In genomic region chr19:47273313-47274070, GRCh38 we compare ENCODE assay signal across 8 cellular contexts. TPM values are rescaled to one million over a fixed set of nuclear protein-coding genes. Genes with fewer than 3 reads are reported as not detected.
A peak's percentile ranks its signal among the peaks of the same experiment; 100 is the strongest.
DNase-seq lines count a peak whose midpoint lies in the region; ATAC-seq and TF ChIP-seq lines count a peak whose summit lies in the region.

No MANE protein-coding gene starts in this region.

- TF ChIP-seq CTCF in GM06990 (IDR thresholded peaks at IDR 0.05; ENCODE audit: insufficient read depth, low read length, poor library complexity, severe bottlenecking), result no peak
- no peak for TF ChIP-seq CTCF in HFF-Myc (IDR thresholded peaks at IDR 0.05; ENCODE audit: low read depth, low read length, missing control alignments)
- TF ChIP-seq CTCF in SU-DHL-6 (IDR thresholded peaks at IDR 0.05; ENCODE audit: insufficient read depth, low read length, poor library complexity, severe bottlenecking), result no peak
- TF ChIP-seq CTCF in transverse colon (IDR thresholded peaks at IDR 0.05), result no peak

- H3K4me3 Mint-ChIP-seq in activated naive CD8-positive, alpha-beta T cell treated with anti-CD3 and anti-CD28 coated beads, Interleukin-2, amount 50 U/mL, for 24 hours, result peak overlapping the region; percentile 83

- H3K27me3 ChIP-seq in GM06990 (replicated peaks; ENCODE audit: control insufficient read depth, insufficient read depth, low read length) (no peaks in the 10 kb centered on the region), SU-DHL-6 (ENCODE audit: low read length) (no peaks in the 10 kb centered on the region), transverse colon (no peaks in the 10 kb centered on the region)

- no peaks in the 10 kb centered on the region for H3K79me2 ChIP-seq in SU-DHL-6 (ENCODE audit: insufficient read depth, low read length)

- H3K4me1 Mint-ChIP-seq in activated naive CD8-positive, alpha-beta T cell treated with anti-CD3 and anti-CD28 coated beads, Interleukin-2, amount 50 U/mL, for 24 hours, result peaks cover 19% of the 10 kb centered on the region

- H3K27ac ChIP-seq in SU-DHL-6 (ENCODE audit: low read depth, low read length) (peak overlapping the region; percentile 89), transverse colon (peak overlapping the region; percentile 96 to 100 (median 99))

- H3K36me3 ChIP-seq in GM06990 (ENCODE audit: control insufficient read depth, insufficient read depth, low read length) (peaks cover 8% of the 10 kb centered on the region), SU-DHL-6 (ENCODE audit: low read length) (no peaks in the 10 kb centered on the region), transverse colon (peaks cover 0 to 18% (median 6%) of the 10 kb centered on the region in 4 donors)

- no peaks in the 10 kb centered on the region for H3K9me2 ChIP-seq in SU-DHL-6 (replicated peaks; ENCODE audit: insufficient read depth, low read length)

- no peaks in the 10 kb centered on the region for H3K9me3 Mint-ChIP-seq in activated naive CD8-positive, alpha-beta T cell treated with anti-CD3 and anti-CD28 coated beads, Interleukin-2, amount 50 U/mL, for 24 hours

- WGBS in transverse colon (ENCODE audit: low coverage in 1 of 2), 2 donors, result 0% methylated on average over 54 of the region's 54 CpGs; no CpG with 5 or more reads in 1 of the 2 donors

- TF ChIP-seq POLR2A in transverse colon (IDR thresholded peaks at IDR 0.05), result peak; percentile 97

- peak overlapping the region; percentile 87 for H3K4me3 ChIP-seq in GM06990 (replicated peaks; ENCODE audit: low read depth, low read length)
- peak overlapping the region; percentile 45 for H3K4me3 ChIP-seq in HFF-Myc (replicated peaks; ENCODE audit: low read depth, low read length)
- H3K4me3 ChIP-seq in SU-DHL-6 (ENCODE audit: insufficient read depth, low read length, poor library complexity, severe bottlenecking), result peak overlapping the region; percentile 74
- H3K4me3 ChIP-seq in transverse colon, result peak overlapping the region; percentile 70 to 93 (median 76)

- peak; percentile 5 for TF ChIP-seq EP300 in transverse colon (IDR thresholded peaks at IDR 0.05; ENCODE audit: low read depth)

- peak overlapping the region; percentile 86 for H3K4me2 ChIP-seq in SU-DHL-6 (ENCODE audit: low read depth, low read length, poor library complexity, severe bottlenecking)

- ATAC-seq in activated naive CD8-positive, alpha-beta T cell treated with anti-CD3 and anti-CD28 coated beads, Interleukin-2, amount 50 U/mL, for 24 hours, result peak; percentile 83

- peak overlapping the region; percentile 87 for H3K9ac ChIP-seq in SU-DHL-6 (ENCODE audit: low read length)

- 0 out of 2 replicates have a peak, but pooled peaks cover 6% of the 10 kb centered on the region for H3F3A ChIP-seq in SU-DHL-6 (ENCODE audit: insufficient read depth)

- peak overlapping the region; percentile 90 for H3K27ac Mint-ChIP-seq in activated naive CD8-positive, alpha-beta T cell treated with anti-CD3 and anti-CD28 coated beads, Interleukin-2, amount 50 U/mL, for 24 hours

- no peaks in the 10 kb centered on the region for H4K20me1 ChIP-seq in SU-DHL-6 (ENCODE audit: low read depth, low read length)

- no peaks in the 10 kb centered on the region for H3K27me3 Mint-ChIP-seq in activated naive CD8-positive, alpha-beta T cell treated with anti-CD3 and anti-CD28 coated beads, Interleukin-2, amount 50 U/mL, for 24 hours

- H2AFZ ChIP-seq in SU-DHL-6 (ENCODE audit: low read depth, low read length, severe bottlenecking), result peak overlapping the region; percentile 29

- intact Hi-C loops in cardiac septum (cut with DNase I) (loop anchor here (1.0 kb wide), 1 partner anchor 16 kb away; no protein-coding TSS in a partner anchor), transverse colon (cut with DNase I; ENCODE audit: low total_unique reads) (no loop called here)

- in situ Hi-C loops in transverse colon (cut with MboI; ENCODE audit: low pct_ligation_motif_present in 1 of 4, low pct_unique_long_range_greater_than_20kb in 1 of 4, low sequenced_read_pairs in 3 of 4), result no loop called here

- H3K36me3 Mint-ChIP-seq in activated naive CD8-positive, alpha-beta T cell treated with anti-CD3 and anti-CD28 coated beads, Interleukin-2, amount 50 U/mL, for 24 hours (ENCODE audit: low read depth), result peaks cover 8% of the 10 kb centered on the region

- H3K4me1 ChIP-seq in transverse colon, result peaks cover 0 to 32% (median 27%) of the 10 kb centered on the region in 4 donors

- DNase-seq in GM06990 (ENCODE audit: extremely low read depth, insufficient read length) (peak; percentile 90), HFF-Myc (ENCODE audit: extremely low read depth, low read depth) (peak; percentile 62), NAMALWA (ENCODE audit: low spot score) (peak; percentile 90), cardiac septum (ENCODE audit: low spot score) (peak; percentile 95), pons (ENCODE audit: low spot score) (peak; percentile 85), transverse colon (peak; percentile 95)
- DNase-seq in activated naive CD8-positive, alpha-beta T cell treated with anti-CD3 and anti-CD28 coated beads, Interleukin-2, amount 50 U/mL, for 24 hours, result peak; percentile 88

- no peaks in the 10 kb centered on the region for H3K9me3 ChIP-seq in SU-DHL-6 (ENCODE audit: insufficient read depth, low read length)
- H3K9me3 ChIP-seq in transverse colon, result no peaks in the 10 kb centered on the region

RNA-seq across cellular contexts. Expression of gene INAFM1, which starts 1.2 kb away (rescaled TPM):
- total RNA-seq in cardiac septum (18.0 TPM), transverse colon (10 to 100 TPM in 2 of 4 donors, 1 to 10 TPM in 2; 7.2 to 17.2 (median 9.6) TPM)

RNA-seq across cellular contexts. Expression of gene CCDC9, which starts 17.2 kb away (rescaled TPM):
- total RNA-seq in cardiac septum, result 23.1 TPM
- 10 to 100 TPM; 20.9 to 27.5 (median 22.4) TPM for total RNA-seq in transverse colon

RNA-seq across cellular contexts. Expression of gene C5AR1, which starts 36.2 kb away (rescaled TPM):
- total RNA-seq in cardiac septum (12.9 TPM), transverse colon (1 to 10 TPM in 3 of 4 donors, under 1 TPM in 1; 0.60 to 9.0 (median 5.3) TPM)

RNA-seq across cellular contexts. Expression of gene BBC3, which starts 42.5 kb away (rescaled TPM):
- total RNA-seq in cardiac septum, result 4.4 TPM
- 10 to 100 TPM; 10.9 to 31.0 (median 14.4) TPM for total RNA-seq in transverse colon

RNA-seq across cellular contexts. Expression of gene C5AR2, which starts 58.5 kb away (rescaled TPM):
- total RNA-seq in cardiac septum, result 0.81 TPM
- 1 to 10 TPM in 2 of 4 donors, under 1 TPM in 1, not detected in 1; 0.64 to 4.9 (median 2.0) TPM for total RNA-seq in transverse colon

Comparison
In these comparisons a context has a peak if more than half of its experiments do, and no peak if none do; other contexts are left out.
1. Peak in every context shown above with its lines: DNase-seq, ATAC-seq, H3K4me3 ChIP-seq and H3K27ac ChIP-seq.